ENCODE assay signal across 31 cellular contexts in the genomic region with DNA sequence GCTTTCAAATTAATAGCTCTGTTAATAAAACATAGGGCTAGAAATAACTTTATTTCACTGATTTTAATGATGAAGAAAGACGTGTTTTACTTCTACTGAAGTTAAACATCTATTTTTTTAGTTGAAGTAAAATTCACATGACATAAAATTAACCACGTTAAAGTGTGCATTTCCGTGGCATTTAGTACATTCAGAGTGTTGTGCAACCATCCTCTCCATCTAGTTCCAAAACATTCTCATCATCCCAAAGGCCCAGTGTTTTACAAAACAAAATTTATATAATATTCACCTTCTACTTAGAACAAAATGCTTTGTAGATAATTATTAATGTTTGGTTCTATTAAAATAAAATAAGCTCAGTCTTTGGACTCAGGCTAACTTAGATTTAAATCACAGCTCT.
"Had no signal": no experiment of that assay in that cellular context is flagged by ENCODE, and none has a peak within 500 bp of the region (broad histone marks: within the 10 kb centered on the region; RNA-seq: fewer than 3 reads in every experiment).

No MANE protein-coding gene starts in this region.

- ATAC-seq: activated CD4-positive, alpha-beta T cell treated with anti-CD3 and anti-CD28 coated beads for 36 hours; activated CD8-positive, alpha-beta memory T cell treated with anti-CD3 and anti-CD28 coated beads, Interleukin-2, amount 10 ng/mL, durations not matched to agents 7 days and 5 days; activated CD8-positive, alpha-beta T cell treated with anti-CD3 and anti-CD28 coated beads, Interleukin-2, amount 10 ng/mL, durations not matched to agents 7 days and 5 days; activated naive CD8-positive, alpha-beta T cell treated with anti-CD3 and anti-CD28 coated beads, Interleukin-2, amount 50 U/mL, for 24 hours; activated T-cell treated with anti-CD3 and anti-CD28 coated beads, Interleukin-2, amount 50 U/mL, for 72 hours; effector memory CD8-positive, alpha-beta T cell; gastroesophageal sphincter; heart right ventricle had no signal

- H3K9me3 ChIP-seq: esophagus muscularis mucosa, gastroesophageal sphincter, heart right ventricle had no signal

- H3K4me3 ChIP-seq: esophagus muscularis mucosa, gastroesophageal sphincter, heart right ventricle, hepatocyte had no signal

- FAIRE-seq: astrocyte, bronchial epithelial cell, colon had no signal

- H3K36me3 ChIP-seq: brain microvascular endothelial cell, esophagus muscularis mucosa, gastroesophageal sphincter, heart right ventricle had no signal

- DNase-seq: activated CD4-positive, alpha-beta memory T cell treated with anti-CD3 and anti-CD28 coated beads for 36 hours; activated CD4-positive, alpha-beta T cell treated with anti-CD3 and anti-CD28 coated beads for 36 hours; activated CD4-positive, alpha-beta T cell treated with anti-CD3 and anti-CD28 coated beads, Interleukin-2, amount 10 ng/mL, durations not matched to agents 24 days and 14 days; activated CD4-positive, CD25-positive, alpha-beta regulatory T cell; activated CD4-positive, CD25-positive, alpha-beta regulatory T cell treated with anti-CD3 and anti-CD28 coated beads, Interleukin-2, amount 50 U/mL, for 72 hours; activated CD8-positive, alpha-beta memory T cell treated with anti-CD3 and anti-CD28 coated beads, Interleukin-2, amount 10 ng/mL, durations not matched to agents 7 days and 5 days; activated CD8-positive, alpha-beta memory T cell treated with anti-CD3 and anti-CD28 coated beads, Interleukin-2, amount 50 U/mL, for 4 hours; activated CD8-positive, alpha-beta T cell treated with anti-CD3 and anti-CD28 coated beads, Interleukin-2, amount 10 ng/mL, durations not matched to agents 7 days and 5 days; activated gamma-delta T cell; activated naive CD4-positive, alpha-beta T cell; activated naive CD4-positive, alpha-beta T cell treated with anti-CD3 and anti-CD28 coated beads, Interleukin-2, amount 10 ng/mL, durations not matched to agents 7 days and 5 days; activated naive CD8-positive, alpha-beta T cell treated with anti-CD3 and anti-CD28 coated beads, Interleukin-2, amount 50 U/mL, for 24 hours; activated T-cell treated with anti-CD3 and anti-CD28 coated beads, Interleukin-2, amount 50 U/mL, for 1 hour; activated T-cell treated with anti-CD3 and anti-CD28 coated beads, Interleukin-2, amount 50 U/mL, for 72 hours; amniotic stem cell; anterior cingulate cortex; brain microvascular endothelial cell; cortex of kidney; dermis blood vessel endothelial cell; effector CD4-positive, alpha-beta T cell; effector memory CD8-positive, alpha-beta T cell; erythroblast; foreskin melanocyte; heart right ventricle; T-helper 2 cell had no signal

- H3K27me3 ChIP-seq: brain microvascular endothelial cell, esophagus muscularis mucosa, gastroesophageal sphincter, heart right ventricle, hepatocyte had no signal

- H3K27ac ChIP-seq: brain microvascular endothelial cell, esophagus muscularis mucosa, gastroesophageal sphincter, heart right ventricle, hepatocyte had no signal
